In genomic region chr1:110393691-110394564, GRCh38 we compare ENCODE assay signal across 11 cellular contexts. TPM values are rescaled to one million over a fixed set of nuclear protein-coding genes. Genes with fewer than 3 reads are reported as not detected.
DNase-seq lines count a peak whose midpoint lies in the region; ATAC-seq and TF ChIP-seq lines count a peak whose summit lies in the region.
"Had no signal": no experiment of that assay in that cellular context is flagged by ENCODE, and none has a peak within 500 bp of the region (broad histone marks: within the 10 kb centered on the region; RNA-seq: fewer than 3 reads in every experiment).

No MANE protein-coding gene starts in this region.

- H3K27ac ChIP-seq in SK-N-SH (ENCODE audit: low read depth in 2 of 2, low read length in 1 of 2): peak overlapping the region in 1 of 2 experiments; percentile 45; a peak in 2 of 4 replicates
- H3K27ac ChIP-seq: coronary artery had no signal

- no peak overlapping the region; the same call in 1 of the 2 replicates for H3K4me2 ChIP-seq in SK-N-SH

- TF ChIP-seq CTCF in SK-N-SH (IDR thresholded peaks at IDR 0.05): no peak
- no peak for TF ChIP-seq CTCF in fibroblast of the aortic adventitia (IDR thresholded peaks at IDR 0.05; ENCODE audit: insufficient read depth, low read length)

- H3K27me3 ChIP-seq in SK-N-SH (ENCODE audit: insufficient read depth): no peaks in the 10 kb centered on the region

- peaks cover 22% of the 10 kb centered on the region for H3F3A ChIP-seq in SK-N-SH (replicated peaks; ENCODE audit: insufficient read depth)

- H3K9ac ChIP-seq in SK-N-SH: no peak overlapping the region

- no peaks in the 10 kb centered on the region for H4K20me1 ChIP-seq in SK-N-SH (ENCODE audit: insufficient read depth)

- CTCF ChIA-PET in SK-N-SH (lab: Yijun Ruan, JAX): interaction anchor here (0.9 to 1.3 kb wide), 6 partner anchors 11 to 186 kb away, joined by 3 to 5 read pairs (median 4); no protein-coding TSS in a partner anchor

- H3K9me2 ChIP-seq in SK-N-SH: no peaks in the 10 kb centered on the region

- H3K79me2 ChIP-seq in SK-N-SH (ENCODE audit: insufficient read depth): no peaks in the 10 kb centered on the region

- H3K9me3 ChIP-seq in SK-N-SH: no peaks in the 10 kb centered on the region

- TF ChIP-seq RAD21 in SK-N-SH (IDR thresholded peaks at IDR 0.05; ENCODE audit: low read length): no peak

- TF ChIP-seq EP300 in SK-N-SH (IDR thresholded peaks at IDR 0.05; ENCODE audit: borderline replicate concordance in 1 of 2, low read depth in 1 of 2, low read length in 1 of 2): no peak

- H3K36me3 ChIP-seq in SK-N-SH (replicated peaks in 1 of 2; ENCODE audit: control insufficient read depth in 1 of 2, insufficient read depth in 2 of 2, low read length in 1 of 2): peaks cover 0 to 15% of the 10 kb centered on the region in 2 experiments

- H2AFZ ChIP-seq in SK-N-SH (ENCODE audit: low read depth): no peak overlapping the region; the same call in 1 of the 2 replicates

- peak; percentile 63 for DNase-seq in GM04504 (ENCODE audit: low read depth)
- no peak for DNase-seq in SK-N-SH
- DNase-seq in fibroblast of the aortic adventitia (ENCODE audit: low read depth): peak; percentile 71
- peak; percentile 61 for DNase-seq in skeletal muscle cell (ENCODE audit: low read depth)
- DNase-seq: NCI-H345, posterior cingulate gyrus had no signal

- H3K4me1 ChIP-seq in SK-N-SH (ENCODE audit: control insufficient read depth in 1 of 2, insufficient read depth in 2 of 2, low read depth in 1 of 2, low read length in 1 of 2): peaks cover 5 to 6% of the 10 kb centered on the region in 2 experiments; a peak in 1 of 4 replicates

- ATAC-seq in GM21367 (IDR thresholded peaks at IDR 0.05; ENCODE audit: unreplicated experiment) (no peak), GM19035 (IDR thresholded peaks at IDR 0.05; ENCODE audit: unreplicated experiment) (no peak), HG03442 (IDR thresholded peaks at IDR 0.05; ENCODE audit: unreplicated experiment) (no peak), GM19467 (IDR thresholded peaks at IDR 0.05; ENCODE audit: unreplicated experiment) (no peak)

- WGBS in SK-N-SH (ENCODE audit: low lambda C conversion rate): 60% methylated on average over 4 of the region's 4 CpGs

- H3K4me3 ChIP-seq in SK-N-SH (ENCODE audit: low read depth in 2 of 2, low read length in 1 of 2) (no peak overlapping the region), fibroblast of the aortic adventitia (ENCODE audit: low read depth, low read length) (no peak overlapping the region), skeletal muscle cell (ENCODE audit: low read depth, low read length) (no peak overlapping the region)
- H3K4me3 ChIP-seq: coronary artery had no signal

- POLR2A ChIA-PET in SK-N-SH (lab: Yijun Ruan, JAX): no interaction called here

TF ChIP-seq in SK-N-SH, 30 proteins besides CTCF, POLR2A, EP300 and RAD21 (continues in another document):
- no peak for TF ChIP-seq SIN3A (IDR thresholded peaks at IDR 0.05; ENCODE audit: borderline replicate concordance, low read depth, low read length)
- TF ChIP-seq, protein P1, sequence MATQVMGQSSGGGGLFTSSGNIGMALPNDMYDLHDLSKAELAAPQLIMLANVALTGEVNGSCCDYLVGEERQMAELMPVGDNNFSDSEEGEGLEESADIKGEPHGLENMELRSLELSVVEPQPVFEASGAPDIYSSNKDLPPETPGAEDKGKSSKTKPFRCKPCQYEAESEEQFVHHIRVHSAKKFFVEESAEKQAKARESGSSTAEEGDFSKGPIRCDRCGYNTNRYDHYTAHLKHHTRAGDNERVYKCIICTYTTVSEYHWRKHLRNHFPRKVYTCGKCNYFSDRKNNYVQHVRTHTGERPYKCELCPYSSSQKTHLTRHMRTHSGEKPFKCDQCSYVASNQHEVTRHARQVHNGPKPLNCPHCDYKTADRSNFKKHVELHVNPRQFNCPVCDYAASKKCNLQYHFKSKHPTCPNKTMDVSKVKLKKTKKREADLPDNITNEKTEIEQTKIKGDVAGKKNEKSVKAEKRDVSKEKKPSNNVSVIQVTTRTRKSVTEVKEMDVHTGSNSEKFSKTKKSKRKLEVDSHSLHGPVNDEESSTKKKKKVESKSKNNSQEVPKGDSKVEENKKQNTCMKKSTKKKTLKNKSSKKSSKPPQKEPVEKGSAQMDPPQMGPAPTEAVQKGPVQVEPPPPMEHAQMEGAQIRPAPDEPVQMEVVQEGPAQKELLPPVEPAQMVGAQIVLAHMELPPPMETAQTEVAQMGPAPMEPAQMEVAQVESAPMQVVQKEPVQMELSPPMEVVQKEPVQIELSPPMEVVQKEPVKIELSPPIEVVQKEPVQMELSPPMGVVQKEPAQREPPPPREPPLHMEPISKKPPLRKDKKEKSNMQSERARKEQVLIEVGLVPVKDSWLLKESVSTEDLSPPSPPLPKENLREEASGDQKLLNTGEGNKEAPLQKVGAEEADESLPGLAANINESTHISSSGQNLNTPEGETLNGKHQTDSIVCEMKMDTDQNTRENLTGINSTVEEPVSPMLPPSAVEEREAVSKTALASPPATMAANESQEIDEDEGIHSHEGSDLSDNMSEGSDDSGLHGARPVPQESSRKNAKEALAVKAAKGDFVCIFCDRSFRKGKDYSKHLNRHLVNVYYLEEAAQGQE (IDR thresholded peaks at IDR 0.05; ENCODE audit: low read depth, low read length): no peak
- TF ChIP-seq TAF1 (IDR thresholded peaks at IDR 0.05; ENCODE audit: borderline replicate concordance, low read depth, low read length): no peak
- TF ChIP-seq NFIC (IDR thresholded peaks at IDR 0.05; ENCODE audit: borderline replicate concordance): no peak
- no peak for TF ChIP-seq GABPA (IDR thresholded peaks at IDR 0.05; ENCODE audit: low read depth)
- TF ChIP-seq MEF2A (IDR thresholded peaks at IDR 0.05; ENCODE audit: borderline replicate concordance, low read depth): no peak
- TF ChIP-seq FOSL2 (IDR thresholded peaks at IDR 0.05; ENCODE audit: borderline replicate concordance, low read depth): peak; percentile 52; the same call in 1 of the 2 replicates
- no peak for TF ChIP-seq EZH2phosphoT487 (IDR thresholded peaks at IDR 0.05; ENCODE audit: borderline replicate concordance, low read depth)
- no peak for TF ChIP-seq ELF1 (IDR thresholded peaks at IDR 0.05)
- TF ChIP-seq RCOR1 (IDR thresholded peaks at IDR 0.05; ENCODE audit: low read length): no peak
- TF ChIP-seq IRF3 (IDR thresholded peaks at IDR 0.05; ENCODE audit: low read depth, low read length): no peak
- TF ChIP-seq PBX3 (IDR thresholded peaks at IDR 0.05): no peak
- TF ChIP-seq FOXM1 (IDR thresholded peaks at IDR 0.05; ENCODE audit: low read depth): no peak
- TF ChIP-seq, protein P2, sequence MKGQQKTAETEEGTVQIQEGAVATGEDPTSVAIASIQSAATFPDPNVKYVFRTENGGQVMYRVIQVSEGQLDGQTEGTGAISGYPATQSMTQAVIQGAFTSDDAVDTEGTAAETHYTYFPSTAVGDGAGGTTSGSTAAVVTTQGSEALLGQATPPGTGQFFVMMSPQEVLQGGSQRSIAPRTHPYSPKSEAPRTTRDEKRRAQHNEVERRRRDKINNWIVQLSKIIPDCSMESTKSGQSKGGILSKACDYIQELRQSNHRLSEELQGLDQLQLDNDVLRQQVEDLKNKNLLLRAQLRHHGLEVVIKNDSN (IDR thresholded peaks at IDR 0.05; ENCODE audit: borderline replicate concordance, low read depth): no peak
- TF ChIP-seq MXI1 (IDR thresholded peaks at IDR 0.05; ENCODE audit: low read depth, low read length): no peak

RNA-seq across cellular contexts. Expression of gene SLC16A4, which starts 3.1 kb away (rescaled TPM):
- polyA plus RNA-seq in SK-N-SH (2012; rRNA removed): 3.0 and 5.2 TPM in 2 replicates
- polyA plus RNA-seq in SK-N-SH (2012; cell fraction: cytosol; rRNA removed): 5.5 and 5.8 TPM in 2 replicates
- polyA plus RNA-seq in SK-N-SH (2012; cell fraction: nucleus; rRNA removed): 1.4 and 3.2 TPM in 2 replicates
- total RNA-seq in fibroblast of the aortic adventitia (ENCODE audit: low replicate concordance): 36.8 and 71.9 TPM in 2 replicates

RNA-seq across cellular contexts. Expression of gene LAMTOR5, which starts 13.6 kb away (rescaled TPM):
- polyA plus RNA-seq in SK-N-SH (2012; rRNA removed): 442 and 636 TPM in 2 replicates
- polyA plus RNA-seq in SK-N-SH (2012; cell fraction: cytosol; rRNA removed): 477 and 520 TPM in 2 replicates
- polyA plus RNA-seq in SK-N-SH (2012; cell fraction: nucleus; rRNA removed): 159 and 164 TPM in 2 replicates
- 43.3 and 96.5 TPM in 2 replicates for total RNA-seq in fibroblast of the aortic adventitia (ENCODE audit: low replicate concordance)

RNA-seq across cellular contexts. Expression of gene RBM15, which starts 54.8 kb away (rescaled TPM):
- polyA plus RNA-seq in SK-N-SH (2012; rRNA removed): 3.8 and 4.7 TPM in 2 replicates
- polyA plus RNA-seq in SK-N-SH (2012; cell fraction: cytosol; rRNA removed): 2.6 and 3.5 TPM in 2 replicates
- 6.0 and 7.0 TPM in 2 replicates for polyA plus RNA-seq in SK-N-SH (2012; cell fraction: nucleus; rRNA removed)
- 23.1 and 43.9 TPM in 2 replicates for total RNA-seq in fibroblast of the aortic adventitia (ENCODE audit: low replicate concordance)

RNA-seq across cellular contexts. Expression of gene PROK1, which starts 57.0 kb away (rescaled TPM):
- polyA plus RNA-seq in SK-N-SH (2012; rRNA removed): not detected in 2 replicates
- polyA plus RNA-seq in SK-N-SH (2012; cell fraction: cytosol; rRNA removed): 0.01 TPM in 1 of 2 replicates, not detected in the other
- 0.04 TPM in 1 of 2 replicates, not detected in the other for polyA plus RNA-seq in SK-N-SH (2012; cell fraction: nucleus; rRNA removed)
- total RNA-seq in fibroblast of the aortic adventitia (ENCODE audit: low replicate concordance): not detected in 2 replicates
